10 cellular contexts compared by ENCODE assay signal in the genomic region with DNA sequence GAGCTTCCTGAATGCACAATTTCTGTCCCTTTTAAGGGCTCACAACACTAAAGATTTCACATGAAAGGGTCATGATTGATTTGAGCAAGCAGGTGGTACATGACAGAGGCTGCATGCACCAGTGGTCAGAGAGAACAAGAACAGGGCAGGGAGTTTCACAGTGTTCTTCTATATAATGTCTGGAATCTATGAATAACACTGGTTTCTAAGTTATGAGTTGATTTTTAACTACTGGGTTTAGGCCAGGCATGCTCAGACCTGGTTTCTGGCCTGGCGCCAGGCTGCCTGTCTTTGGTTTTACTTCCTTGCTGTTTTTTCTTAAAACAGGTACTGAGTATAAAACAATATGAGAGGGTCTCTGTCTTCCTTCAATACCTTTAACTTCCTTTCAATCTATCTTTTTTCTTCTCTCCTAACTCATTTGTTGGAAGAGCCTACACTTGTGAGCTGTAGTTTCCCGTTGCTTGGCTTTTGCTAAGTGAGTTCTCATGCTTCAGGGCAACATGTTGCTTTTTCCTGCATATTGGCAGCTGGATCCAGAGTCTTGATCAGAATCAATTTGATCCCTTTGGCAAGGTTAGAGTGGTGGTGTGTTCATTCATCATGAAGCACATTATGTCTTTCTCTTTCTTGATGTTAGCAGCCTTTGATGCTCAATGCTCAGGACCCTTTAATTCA. TPM values are rescaled to one million over a fixed set of nuclear protein-coding genes. Genes with fewer than 3 reads are reported as not detected.
DNase-seq lines count a peak whose midpoint lies in the region; ATAC-seq lines count a peak whose summit lies in the region.
"Had no signal": no experiment of that assay in that cellular context is flagged by ENCODE, and none has a peak within 500 bp of the region (broad histone marks: within the 10 kb centered on the region; RNA-seq: fewer than 3 reads in every experiment).

No MANE protein-coding gene starts in this region.

- no peaks in the 10 kb centered on the region for H3K4me1 Mint-ChIP-seq in activated CD4-positive, alpha-beta T cell treated with anti-CD3 and anti-CD28 coated beads for 36 hours

- no peak overlapping the region for H3K4me3 Mint-ChIP-seq in activated CD4-positive, alpha-beta T cell treated with anti-CD3 and anti-CD28 coated beads for 36 hours

- POLR2A ChIA-PET in activated CD4-positive, alpha-beta T cell treated with anti-CD3 and anti-CD28 coated beads for 36 hours (lab: Charles Lee) = no interaction called here

- H3K27me3 Mint-ChIP-seq in activated CD4-positive, alpha-beta T cell treated with anti-CD3 and anti-CD28 coated beads for 36 hours = peaks cover 12% of the 10 kb centered on the region

- H3K27ac Mint-ChIP-seq in activated CD4-positive, alpha-beta T cell treated with anti-CD3 and anti-CD28 coated beads for 36 hours = no peak overlapping the region

- no peaks in the 10 kb centered on the region for H3K9me3 Mint-ChIP-seq in activated CD4-positive, alpha-beta T cell treated with anti-CD3 and anti-CD28 coated beads for 36 hours (ENCODE audit: low read depth)

- intact Hi-C loops in activated CD4-positive, alpha-beta T cell treated with anti-CD3 and anti-CD28 coated beads for 36 hours (cut with DNase I, micrococcal nuclease) = no loop called here

- DNase-seq in NCI-H1105 (lab: John Stamatoyannopoulos, UW) (peak; percentile 50), mucosa of gallbladder (ENCODE audit: low spot score) (peak; percentile 59), HuH-7 (ENCODE audit: low spot score) (no peak), medulla oblongata (ENCODE audit: extremely low spot score) (no peak)
- DNase-seq in activated CD4-positive, alpha-beta T cell treated with anti-CD3 and anti-CD28 coated beads for 36 hours = no peak
- DNase-seq in activated CD8-positive, alpha-beta memory T cell treated with anti-CD3 and anti-CD28 coated beads, Interleukin-2, amount 50 U/mL, for 48 hours = no peak
- DNase-seq: EL, NCI-H526 had no signal

- CTCF ChIA-PET in activated CD4-positive, alpha-beta T cell treated with anti-CD3 and anti-CD28 coated beads for 36 hours (lab: Charles Lee) = interaction anchor here (1.3 kb wide), 1 partner anchor 13 kb away, joined by 3 read pairs; no protein-coding TSS in a partner anchor

- H3K36me3 Mint-ChIP-seq in activated CD4-positive, alpha-beta T cell treated with anti-CD3 and anti-CD28 coated beads for 36 hours (ENCODE audit: low read depth) = no peaks in the 10 kb centered on the region

- ATAC-seq in GM19023 (IDR thresholded peaks at IDR 0.05; ENCODE audit: unreplicated experiment) = peak; percentile 52
- peak; percentile 53 for ATAC-seq in HG02763 (IDR thresholded peaks at IDR 0.05; ENCODE audit: unreplicated experiment)
- no peak for ATAC-seq in activated CD4-positive, alpha-beta T cell treated with anti-CD3 and anti-CD28 coated beads for 36 hours

RNA-seq across cellular contexts. Expression of a gene that starts 38.5 kb away (rescaled TPM):
- 1.5 TPM for total RNA-seq in mucosa of gallbladder
- not detected for total RNA-seq in activated CD4-positive, alpha-beta T cell treated with anti-CD3 and anti-CD28 coated beads for 36 hours

Comparison
In these comparisons a context has a peak if more than half of its experiments do, and no peak if none do; other contexts are left out.
1. DNase-seq: peak in NCI-H1105 (single experiment) and mucosa of gallbladder (single experiment); none in HuH-7 (single experiment), activated CD4-positive, alpha-beta T cell treated with anti-CD3 and anti-CD28 coated beads for 36 hours (single experiment), medulla oblongata (single experiment) and activated CD8-positive, alpha-beta memory T cell treated with anti-CD3 and anti-CD28 coated beads, Interleukin-2, amount 50 U/mL, for 48 hours (single experiment).